Comparison of ENCODE assay signal across 1 cellular context in genomic region chr1:17485280-17485679, GRCh38.
TF ChIP-seq lines count a peak whose summit lies in the region.

No MANE protein-coding gene starts in this region.

TF ChIP-seq in K562, 482 proteins besides CTCF, POLR2A, EP300 and RAD21 (continued from another document and continues in another):
- TF ChIP-seq RNF219 (CRISPR knock-in tag; IDR thresholded peaks at IDR 0.05): no peak
- TF ChIP-seq SMAD4 (CRISPR knock-in tag; conservative IDR thresholded peaks at IDR 0.05): no peak
- no peak for TF ChIP-seq ZNF644 (tag; IDR thresholded peaks at IDR 0.05; ENCODE audit: low read depth)
- no peak for TF ChIP-seq FUS (optimal IDR thresholded peaks at IDR 0.05; ENCODE audit: low read depth, low read length)
- TF ChIP-seq BACH1 (tag; IDR thresholded peaks at IDR 0.05): no peak
- no peak for TF ChIP-seq ZFP1 (CRISPR knock-in tag; IDR thresholded peaks at IDR 0.05)
- peak; percentile 53; the same call in 1 of the 2 replicates for TF ChIP-seq SMC3 (conservative IDR thresholded peaks at IDR 0.05; ENCODE audit: insufficient read depth, low read depth, low read length)
- TF ChIP-seq CHD7 (IDR thresholded peaks at IDR 0.05; ENCODE audit: low read depth, low read length): no peak
- TF ChIP-seq ZNF707 (CRISPR knock-in tag; conservative IDR thresholded peaks at IDR 0.05): no peak
- TF ChIP-seq PURB (CRISPR knock-in tag; IDR thresholded peaks at IDR 0.05; ENCODE audit: low read depth): no peak
- no peak for TF ChIP-seq ZNF121 (CRISPR knock-in tag; conservative IDR thresholded peaks at IDR 0.05)
- 0 out of 2 replicates have a peak, but pooled peaks have one; percentile 15 for TF ChIP-seq TEAD4 (IDR thresholded peaks at IDR 0.05; ENCODE audit: low read length)
- no peak for TF ChIP-seq TEAD4 (CRISPR knock-in tag; IDR thresholded peaks at IDR 0.05; ENCODE audit: borderline replicate concordance)
- TF ChIP-seq HNRNPLL (IDR thresholded peaks at IDR 0.05; ENCODE audit: low read depth, low read length, poor library complexity, severe bottlenecking): no peak
- TF ChIP-seq HCFC1 (IDR thresholded peaks at IDR 0.05; ENCODE audit: low read depth, low read length): no peak
- peak; percentile 46; the same call in 1 of the 2 replicates for TF ChIP-seq EHMT2 (IDR thresholded peaks at IDR 0.05)
- TF ChIP-seq TEAD2 (tag; IDR thresholded peaks at IDR 0.05): 0 out of 2 replicates have a peak, but pooled peaks have one; percentile 34
- 0 out of 2 replicates have a peak, but pooled peaks have one; percentile 19 for TF ChIP-seq CXXC5 (CRISPR knock-in tag; IDR thresholded peaks at IDR 0.05)
- no peak for TF ChIP-seq ZFPM2 (CRISPR knock-in tag; IDR thresholded peaks at IDR 0.05)
- TF ChIP-seq TEAD1 (CRISPR knock-in tag; IDR thresholded peaks at IDR 0.05): 0 out of 4 replicates have a peak, but pooled peaks of 1 of the 2 experiments have one; percentile 41
- no peak for TF ChIP-seq POLR2H (tag; IDR thresholded peaks at IDR 0.05; ENCODE audit: low read depth)
- TF ChIP-seq ZBTB5 (IDR thresholded peaks at IDR 0.05): no peak
- no peak for TF ChIP-seq RBM17 (IDR thresholded peaks at IDR 0.05; ENCODE audit: borderline replicate concordance, low read depth, low read length)
- no peak for TF ChIP-seq FOXP4 (CRISPR knock-in tag; IDR thresholded peaks at IDR 0.05; ENCODE audit: borderline replicate concordance)
- TF ChIP-seq PRDM10 (IDR thresholded peaks at IDR 0.05; ENCODE audit: partially characterized antibody): no peak
- no peak for TF ChIP-seq MYNN (IDR thresholded peaks at IDR 0.05)
- no peak for TF ChIP-seq MYNN (CRISPR knock-in tag; IDR thresholded peaks at IDR 0.05)
- no peak for TF ChIP-seq ETV6 (IDR thresholded peaks at IDR 0.05; ENCODE audit: borderline replicate concordance in 1 of 2, low read depth in 2 of 2, low read length in 1 of 2)
- TF ChIP-seq ETV6 (CRISPR knock-in tag; IDR thresholded peaks at IDR 0.05; ENCODE audit: borderline replicate concordance): no peak
- TF ChIP-seq TAL1 (IDR thresholded peaks at IDR 0.05): no peak
- no peak for TF ChIP-seq CGGBP1 (CRISPR knock-in tag; IDR thresholded peaks at IDR 0.05)
- TF ChIP-seq SIX5 (IDR thresholded peaks at IDR 0.05; ENCODE audit: borderline replicate concordance in 1 of 2, insufficient read depth in 1 of 2, low read depth in 1 of 2, low read length in 2 of 2): no peak
- no peak for TF ChIP-seq HDAC6 (IDR thresholded peaks at IDR 0.05; ENCODE audit: low read depth, low read length)
